In genomic region chr17:82978765-82979349, GRCh38 we compare ENCODE assay signal across 12 cellular contexts.
A peak's percentile ranks its signal among the peaks of the same experiment; 100 is the strongest.
DNase-seq lines count a peak whose midpoint lies in the region; ATAC-seq, FAIRE-seq and TF ChIP-seq lines count a peak whose summit lies in the region.
"Had no signal": no experiment of that assay in that cellular context is flagged by ENCODE, and none has a peak within 500 bp of the region (broad histone marks: within the 10 kb centered on the region; RNA-seq: fewer than 3 reads in every experiment).

No MANE protein-coding gene starts in this region.

- no TSS peak for BruUV-seq in OCI-LY7 (replicated peaks; lab: Mats Ljungman, UMichigan)

- H3K27me3 Mint-ChIP-seq in activated CD8-positive, alpha-beta memory T cell treated with anti-CD3 and anti-CD28 coated beads, Interleukin-2, amount 10 ng/mL, durations not matched to agents 7 days and 5 days = no peaks in the 10 kb centered on the region
- H3K27me3 Mint-ChIP-seq in activated naive CD8-positive, alpha-beta T cell = no peaks in the 10 kb centered on the region

- H3K9me3 ChIP-seq in small intestine (ENCODE audit: control insufficient read depth, low read depth) = no peaks in the 10 kb centered on the region
- no peaks in the 10 kb centered on the region for H3K9me3 ChIP-seq in OCI-LY7 (ENCODE audit: low read length)
- H3K9me3 ChIP-seq: A549 had no signal

- peak overlapping the region; percentile 80 for H3K27ac Mint-ChIP-seq in activated CD8-positive, alpha-beta memory T cell treated with anti-CD3 and anti-CD28 coated beads, Interleukin-2, amount 10 ng/mL, durations not matched to agents 7 days and 5 days
- peak overlapping the region; percentile 83 for H3K27ac Mint-ChIP-seq in activated naive CD8-positive, alpha-beta T cell
- H3K27ac Mint-ChIP-seq: HFFc6 had no signal

- CTCF ChIA-PET in activated CD8-positive, alpha-beta memory T cell treated with anti-CD3 and anti-CD28 coated beads, Interleukin-2, amount 10 ng/mL, durations not matched to agents 7 days and 5 days (lab: Charles Lee) = interaction anchor here (0.7 to 1.3 kb wide), 4 partner anchors 67 to 224 kb away, joined by 3 to 4 read pairs (median 3); no protein-coding TSS in a partner anchor
- CTCF ChIA-PET in OCI-LY7 (lab: Charles Lee; ENCODE audit: unreplicated experiment) = no interaction called here

- no peaks in the 10 kb centered on the region for H3K27me3 ChIP-seq in small intestine (ENCODE audit: control insufficient read depth in 2 of 2, insufficient read depth in 2 of 2, low read length in 2 of 2)

- no peak for TF ChIP-seq CTCF in OCI-LY7 (conservative IDR thresholded peaks at IDR 0.05; ENCODE audit: low read length)

- POLR2A ChIA-PET in OCI-LY7 (lab: Charles Lee) = interaction anchor here (0.7 to 1.3 kb wide), 3 partner anchors 9 to 68 kb away, joined by 3 to 4 read pairs (median 4); no protein-coding TSS in a partner anchor

- no peak overlapping the region for H3K4me2 ChIP-seq in OCI-LY7 (ENCODE audit: low read length)
- H3K4me2 ChIP-seq: A549 had no signal

- H3K4me1 Mint-ChIP-seq in activated CD8-positive, alpha-beta memory T cell treated with anti-CD3 and anti-CD28 coated beads, Interleukin-2, amount 10 ng/mL, durations not matched to agents 7 days and 5 days = peaks cover 27% of the 10 kb centered on the region
- H3K4me1 Mint-ChIP-seq in activated naive CD8-positive, alpha-beta T cell (ENCODE audit: low read depth) = peaks cover 32% of the 10 kb centered on the region

- intact Hi-C loops in OCI-LY7 (cut with micrococcal nuclease; ENCODE audit: unreplicated experiment) = no loop called here

- ATAC-seq in activated CD8-positive, alpha-beta memory T cell treated with anti-CD3 and anti-CD28 coated beads, Interleukin-2, amount 10 ng/mL, durations not matched to agents 7 days and 5 days = peak; percentile 82
- ATAC-seq: A549 had no signal

- H3K4me1 ChIP-seq in small intestine (ENCODE audit: control insufficient read depth in 2 of 2, insufficient read depth in 1 of 2, low read depth in 1 of 2, low read length in 1 of 2) (no peaks in the 10 kb centered on the region), OCI-LY7 (ENCODE audit: insufficient read depth, low read length, poor library complexity, severe bottlenecking) (peaks cover 20% of the 10 kb centered on the region)
- H3K4me1 ChIP-seq: A549 had no signal

- H3K4me3 ChIP-seq in small intestine (ENCODE audit: low read depth in 1 of 2, low read length in 2 of 2) = no peak overlapping the region
- H3K4me3 ChIP-seq in OCI-LY7 (ENCODE audit: low read depth, low read length, poor library complexity, severe bottlenecking) = no peak overlapping the region
- H3K4me3 ChIP-seq: A549 had no signal

- DNase-seq in activated CD8-positive, alpha-beta memory T cell treated with anti-CD3 and anti-CD28 coated beads, Interleukin-2, amount 10 ng/mL, durations not matched to agents 7 days and 5 days = no peak
- no peak for DNase-seq in activated CD8-positive, alpha-beta memory T cell treated with anti-CD3 and anti-CD28 coated beads, Interleukin-2, amount 50 U/mL, for 48 hours
- peak; percentile 97 for DNase-seq in MV-4-11 (lab: John Stamatoyannopoulos, UW)
- peak; percentile 35 for DNase-seq in small intestine
- no peak for DNase-seq in NCI-H524 treated with DMSO at 0.1 percent for 48 hours (lab: John Stamatoyannopoulos, UW)
- no peak for DNase-seq in SHP77 (lab: John Stamatoyannopoulos, UW)
- no peak for DNase-seq in OCI-LY7 (ENCODE audit: low spot score)
- DNase-seq: activated CD4-positive, alpha-beta T cell treated with anti-CD3 and anti-CD28 coated beads for 48 hours; HFFc6; NCI-H187 had no signal

- H3K36me3 Mint-ChIP-seq in activated CD8-positive, alpha-beta memory T cell treated with anti-CD3 and anti-CD28 coated beads, Interleukin-2, amount 10 ng/mL, durations not matched to agents 7 days and 5 days = peaks cover 8% of the 10 kb centered on the region
- H3K36me3 Mint-ChIP-seq in activated naive CD8-positive, alpha-beta T cell = peaks cover 3% of the 10 kb centered on the region

- FAIRE-seq in small intestine (lab: Jason Lieb, UNC) = no peak
- FAIRE-seq: A549 had no signal

- H4K20me1 ChIP-seq in OCI-LY7 (ENCODE audit: insufficient read depth, low read length) = no peaks in the 10 kb centered on the region

- H3K9me3 Mint-ChIP-seq in activated CD8-positive, alpha-beta memory T cell treated with anti-CD3 and anti-CD28 coated beads, Interleukin-2, amount 10 ng/mL, durations not matched to agents 7 days and 5 days (ENCODE audit: low read depth) = no peaks in the 10 kb centered on the region
- no peaks in the 10 kb centered on the region for H3K9me3 Mint-ChIP-seq in activated naive CD8-positive, alpha-beta T cell (ENCODE audit: low read depth)
- H3K9me3 Mint-ChIP-seq: HFFc6 had no signal

- H3K27ac ChIP-seq in small intestine (ENCODE audit: low read depth in 1 of 2, low read length in 1 of 2) (peak overlapping the region; percentile 37 to 62), OCI-LY7 (ENCODE audit: low read depth, low read length, poor library complexity, severe bottlenecking) (no peak overlapping the region)
- H3K27ac ChIP-seq: A549 had no signal

- H3K4me3 Mint-ChIP-seq in activated CD8-positive, alpha-beta memory T cell treated with anti-CD3 and anti-CD28 coated beads, Interleukin-2, amount 10 ng/mL, durations not matched to agents 7 days and 5 days = peak overlapping the region; percentile 50
- H3K4me3 Mint-ChIP-seq in activated naive CD8-positive, alpha-beta T cell = peak overlapping the region; percentile 71
- H3K4me3 Mint-ChIP-seq: HFFc6 had no signal

- H3K79me2 ChIP-seq in OCI-LY7 (ENCODE audit: insufficient read depth, low read depth, low read length) = no peaks in the 10 kb centered on the region

- H3K9me2 ChIP-seq in OCI-LY7 (ENCODE audit: insufficient read depth, low read length) = no peaks in the 10 kb centered on the region

- no peak overlapping the region for H2AFZ ChIP-seq in OCI-LY7 (ENCODE audit: low read length)

- WGBS in small intestine, 3 donors = 68 to 82% (median 73%) methylated on average over 3 of the region's 3 CpGs

- H3K36me3 ChIP-seq in small intestine (ENCODE audit: control insufficient read depth in 2 of 2, insufficient read depth in 2 of 2, low read length in 2 of 2) = no peaks in the 10 kb centered on the region
- no peaks in the 10 kb centered on the region for H3K36me3 ChIP-seq in OCI-LY7 (ENCODE audit: insufficient read depth, low read length)

Comparison
In these comparisons a context has a peak if more than half of its experiments do, and no peak if none do; other contexts are left out.
1. DNase-seq: peak in MV-4-11 (single experiment) and small intestine (single experiment); none in activated CD8-positive, alpha-beta memory T cell treated with anti-CD3 and anti-CD28 coated beads, Interleukin-2, amount 10 ng/mL, durations not matched to agents 7 days and 5 days (single experiment), activated CD8-positive, alpha-beta memory T cell treated with anti-CD3 and anti-CD28 coated beads, Interleukin-2, amount 50 U/mL, for 48 hours (single experiment), NCI-H524 treated with DMSO at 0.1 percent for 48 hours (single experiment), SHP77 (0 of 2) and OCI-LY7 (single experiment).